ENCODE assay signal across 8 cellular contexts in genomic region chr1:243850013-243850367, GRCh38. TPM values are rescaled to one million over a fixed set of nuclear protein-coding genes. Genes with fewer than 3 reads are reported as not detected.
DNase-seq lines count a peak whose midpoint lies in the region; ATAC-seq and TF ChIP-seq lines count a peak whose summit lies in the region.

Gene AKT3 (minus strand): TSS chr1:243850243. CDS start chr1:243843170, 7,073 bp downstream.

- H3K36me3 ChIP-seq in Panc1 (ENCODE audit: control insufficient read depth, insufficient read depth, low read length) (no peaks in the 10 kb centered on the region), mucosa of stomach (ENCODE audit: control insufficient read depth, insufficient read depth, low read length) (no peaks in the 10 kb centered on the region)

- TF ChIP-seq CTCF in GM12875 (IDR thresholded peaks at IDR 0.05; ENCODE audit: borderline replicate concordance, insufficient read depth, low read depth, low read length), result no peak
- no peak for TF ChIP-seq CTCF in Panc1 (IDR thresholded peaks at IDR 0.05)

- H3K4me1 ChIP-seq in Panc1 (ENCODE audit: control insufficient read depth, insufficient read depth, low read length), result peaks cover 5% of the 10 kb centered on the region
- H3K4me1 ChIP-seq in mucosa of stomach (ENCODE audit: control insufficient read depth, insufficient read depth, low read length), result peaks cover 6% of the 10 kb centered on the region

- BruUV-seq in Panc1 (replicated peaks; lab: Mats Ljungman, UMichigan), result no TSS peak

- intact Hi-C loops in Panc1 (cut with micrococcal nuclease; ENCODE audit: unreplicated experiment), result no loop called here

- in situ Hi-C loops in Panc1 (cut with HindIII; ENCODE audit: low pct_unique_long_range_greater_than_20kb, low sequenced_read_pairs) (no loop called here), endometrial microvascular endothelial cells (cut with HindIII; ENCODE audit: inconsistent ontology term, low pct_unique_long_range_greater_than_20kb, low sequenced_read_pairs) (no loop called here)

- POLR2A ChIA-PET in Panc1 (lab: Charles Lee), result no interaction called here

- ATAC-seq in Panc1 (peak; percentile 87), GM18867 (IDR thresholded peaks at IDR 0.05; ENCODE audit: unreplicated experiment) (no peak), GM21723 (IDR thresholded peaks at IDR 0.05; ENCODE audit: unreplicated experiment) (no peak)

- no peak within 1 kb of the TSS for H3K27ac ChIP-seq in Panc1 (ENCODE audit: low read length)

- no peak for DNase-seq in Panc1 (ENCODE audit: low read depth, low spot score)
- no peak for DNase-seq in NK-92 treated with Interleukin-12 subunit alpha and Interleukin-12 subunit beta, amount 100 ng/mL, for 24 hours (lab: John Stamatoyannopoulos, UW)
- no peak for DNase-seq in stimulated activated CD4-positive, alpha-beta T cell treated with anti-CD3 and anti-CD28 coated beads, Interleukin-4, amount 100 ng/mL, for 4 hours

- H3K4me3 ChIP-seq in GM12875 (ENCODE audit: low read depth, low read length), result peak within 1 kb of the TSS; percentile 82
- peak within 1 kb of the TSS; percentile 58 to 60 for H3K4me3 ChIP-seq in Panc1 (ENCODE audit: low read depth in 2 of 2, low read length in 2 of 2)
- H3K4me3 ChIP-seq in mucosa of stomach (ENCODE audit: low read length), result peak within 1 kb of the TSS; percentile 22

- H3K9ac ChIP-seq in mucosa of stomach (ENCODE audit: low read length), result peak within 1 kb of the TSS; percentile 71

- CTCF ChIA-PET in Panc1 (lab: Charles Lee), result no interaction called here

- no peaks in the 10 kb centered on the region for H3K9me3 ChIP-seq in Panc1 (ENCODE audit: control insufficient read depth, insufficient read depth, low read depth, low read length)
- no peaks in the 10 kb centered on the region for H3K9me3 ChIP-seq in mucosa of stomach (ENCODE audit: control insufficient read depth, low read length)

- H3K27me3 ChIP-seq in Panc1 (ENCODE audit: control insufficient read depth, insufficient read depth, low read length) (peaks cover 29% of the 10 kb centered on the region), mucosa of stomach (ENCODE audit: control insufficient read depth, insufficient read depth, low read length) (peaks cover 26% of the 10 kb centered on the region)

RNA-seq across cellular contexts. Expression of gene AKT3, which starts in this region (rescaled TPM):
- total RNA-seq in Panc1 (2021; ENCODE audit: unreplicated experiment) (11.0 TPM), endometrial microvascular endothelial cells (ENCODE audit: inconsistent ontology term) (17.1 TPM)
- 1.1 TPM for polyA plus RNA-seq in Panc1 (2012; ENCODE audit: insufficient read length)

Comparison
In these comparisons a context has a peak if more than half of its experiments do, and no peak if none do; other contexts are left out.
1. H3K4me3 ChIP-seq: peak in every context shown above with its lines; median percentile 82 in GM12875; 59 in Panc1; 22 in mucosa of stomach.